In the genomic region with DNA sequence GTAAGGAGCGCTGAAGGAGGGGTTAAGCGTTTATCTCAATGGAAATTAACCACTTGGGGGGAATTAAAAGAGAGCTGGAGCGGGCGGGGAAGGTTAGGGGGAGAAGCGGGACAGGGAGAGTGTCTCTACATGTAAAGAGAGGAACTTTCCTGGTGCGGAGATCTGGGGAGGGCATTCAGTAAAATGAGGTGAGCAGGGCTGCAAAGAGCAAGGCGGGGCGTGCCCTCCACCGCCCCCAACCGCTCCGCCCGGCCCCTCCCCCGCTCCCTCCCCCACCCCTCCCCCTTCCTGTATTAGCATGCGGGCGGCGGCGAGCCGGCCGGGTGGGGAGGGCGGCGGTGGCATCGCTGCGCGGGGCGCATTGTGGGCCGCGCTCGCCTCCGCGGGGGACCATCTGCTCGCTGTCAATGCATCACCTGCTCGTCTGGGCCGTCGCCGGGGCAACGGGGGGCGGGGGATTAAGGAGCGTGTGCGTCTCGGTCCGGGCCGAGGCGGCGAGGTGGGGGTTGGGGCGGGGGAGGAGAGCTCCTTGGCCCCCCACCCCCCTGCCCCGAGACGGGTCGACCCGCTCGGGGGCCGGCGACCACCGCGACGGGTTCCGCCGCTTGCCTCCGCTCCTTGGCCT, we compare ENCODE assay signal across 8 cellular contexts. TPM values are rescaled to one million over a fixed set of nuclear protein-coding genes. Genes with fewer than 3 reads are reported as not detected.
A peak's percentile ranks its signal among the peaks of the same experiment; 100 is the strongest.
DNase-seq lines count a peak whose midpoint lies in the region; ATAC-seq and TF ChIP-seq lines count a peak whose summit lies in the region.

No MANE protein-coding gene starts in this region.

- WGBS in heart right ventricle, 2 donors = 2% methylated on average over 33 to 58 of the region's 58 CpGs
- 9% methylated on average over 6 of the region's 58 CpGs for WGBS in smooth muscle cell (ENCODE audit: low lambda C conversion rate)

- peaks cover 0 to 11% (median 7%) of the 10 kb centered on the region in 9 donors for H3K4me1 ChIP-seq in heart right ventricle
- no peaks in the 10 kb centered on the region for H3K4me1 ChIP-seq in smooth muscle cell (ENCODE audit: low read depth)

- H3K27ac ChIP-seq in heart right ventricle = no peak overlapping the region
- no peak overlapping the region for H3K27ac ChIP-seq in smooth muscle cell (ENCODE audit: low read depth)

- H4K20me1 ChIP-seq in smooth muscle cell (ENCODE audit: low read depth) = no peaks in the 10 kb centered on the region

- TF ChIP-seq CTCF in heart right ventricle (IDR thresholded peaks at IDR 0.05) = no peak
- no peak for TF ChIP-seq CTCF in smooth muscle cell (IDR thresholded peaks at IDR 0.05; ENCODE audit: borderline replicate concordance, insufficient read depth, poor library complexity, severe bottlenecking)

- DNase-seq in NCI-H524 (lab: John Stamatoyannopoulos, UW) = peak; percentile 82 to 88
- DNase-seq in activated T-helper 1 cell treated with anti-CD3 and anti-CD28 coated beads, Interleukin-2, amount 50 U/mL, for 16 hours (ENCODE audit: low read depth in 1 of 2, low spot score in 1 of 2) = peak; percentile 21 to 25
- no peak for DNase-seq in heart right ventricle
- no peak for DNase-seq in smooth muscle cell (lab: John Stamatoyannopoulos, UW; ENCODE audit: unreplicated experiment)
- DNase-seq in cortex of kidney (lab: John Stamatoyannopoulos, UW) = no peak
- DNase-seq in mesenteric fat pad (ENCODE audit: low spot score) = no peak

- no peaks in the 10 kb centered on the region for H3K79me2 ChIP-seq in smooth muscle cell (ENCODE audit: low read depth)

- H3K9me3 ChIP-seq in heart right ventricle (peaks cover 0 to 4% (median 0%) of the 10 kb centered on the region in 11 donors), smooth muscle cell (replicated peaks; ENCODE audit: low read depth) (no peaks in the 10 kb centered on the region)

- peak overlapping the region; percentile 69 for H2AFZ ChIP-seq in smooth muscle cell (ENCODE audit: low read depth)

- intact Hi-C loops in heart right ventricle (cut with DNase I) = no loop called here

- H3K4me2 ChIP-seq in smooth muscle cell = peak overlapping the region; percentile 95

- H3K9ac ChIP-seq in smooth muscle cell (ENCODE audit: low read depth) = no peak overlapping the region

- H3K4me3 ChIP-seq in heart right ventricle (peak overlapping the region in 9 of 10 donors; percentile 22 to 51 (median 40)), smooth muscle cell (peak overlapping the region; percentile 47)

- peaks cover 8 to 68% (median 52%) of the 10 kb centered on the region in 7 donors for H3K27me3 ChIP-seq in heart right ventricle
- H3K27me3 ChIP-seq in smooth muscle cell (ENCODE audit: low read depth) = peaks cover 43% of the 10 kb centered on the region

- no peaks in the 10 kb centered on the region for H3K36me3 ChIP-seq in heart right ventricle
- H3K36me3 ChIP-seq in smooth muscle cell (ENCODE audit: low read depth) = no peaks in the 10 kb centered on the region

- ATAC-seq in GM18858 (IDR thresholded peaks at IDR 0.05; ENCODE audit: unreplicated experiment) (peak; percentile 38), HG03039 (IDR thresholded peaks at IDR 0.05; ENCODE audit: unreplicated experiment) (peak; percentile 52), heart right ventricle (peak in 3 of 8 donors; percentile 33 to 49 (median 39))

- H3F3A ChIP-seq in smooth muscle cell (ENCODE audit: low read depth) = no peaks in the 10 kb centered on the region

RNA-seq across cellular contexts. Expression of a gene that starts 0.5 kb away (rescaled TPM):
- total RNA-seq in heart right ventricle = under 1 TPM in 1 of 10 donors, not detected in 9; 0.21 TPM
- polyA plus RNA-seq in heart right ventricle = not detected
- total RNA-seq in smooth muscle cell = not detected in 2 replicates
- not detected in 2 replicates for polyA plus RNA-seq in smooth muscle cell
- not detected for total RNA-seq in mesenteric fat pad

Comparison
In these comparisons a context has a peak if more than half of its experiments do, and no peak if none do; other contexts are left out.
1. DNase-seq: peak in NCI-H524 (2 of 2) and activated T-helper 1 cell treated with anti-CD3 and anti-CD28 coated beads, Interleukin-2, amount 50 U/mL, for 16 hours (2 of 2); none in heart right ventricle (0 of 2), smooth muscle cell (single experiment), cortex of kidney (single experiment) and mesenteric fat pad (single experiment).